Comparison of ENCODE assay signal across 23 cellular contexts in genomic region chr13:112876305-112877000, GRCh38.
DNase-seq lines count a peak whose midpoint lies in the region; ATAC-seq and TF ChIP-seq lines count a peak whose summit lies in the region.
"Had no signal": no experiment of that assay in that cellular context is flagged by ENCODE, and none has a peak within 500 bp of the region (broad histone marks: within the 10 kb centered on the region; RNA-seq: fewer than 3 reads in every experiment).

No MANE protein-coding gene starts in this region.

- H3K36me3 ChIP-seq in left lung (peaks cover 0 to 86% of the 10 kb centered on the region in 2 donors), sigmoid colon (peaks cover 0 to 56% (median 14%) of the 10 kb centered on the region in 4 donors)

- no peaks in the 10 kb centered on the region for H3K27me3 Mint-ChIP-seq in chondrocyte (ENCODE audit: low read depth)
- H3K27me3 Mint-ChIP-seq: CD4-positive, CD25-positive, alpha-beta regulatory T cell had no signal

- 86% methylated on average over 15 of the region's 15 CpGs for WGBS in right cardiac atrium
- WGBS in sigmoid colon, 2 donors: 86 to 88% methylated on average over 15 of the region's 15 CpGs

- TF ChIP-seq POLR2A in sigmoid colon (IDR thresholded peaks at IDR 0.05): no peak

- H3K4me3 ChIP-seq in right cardiac atrium (ENCODE audit: low read length) (no peak overlapping the region), left lung (no peak overlapping the region), sigmoid colon (no peak overlapping the region)
- H3K4me3 ChIP-seq: BLaER1, PC-9 had no signal

- no peaks in the 10 kb centered on the region for H3K9me3 Mint-ChIP-seq in chondrocyte (ENCODE audit: low read depth)

- H3K4me1 ChIP-seq in right cardiac atrium (ENCODE audit: control insufficient read depth, insufficient read depth, low read length) (no peaks in the 10 kb centered on the region), left lung (peaks cover 0 to 11% of the 10 kb centered on the region in 2 donors), sigmoid colon (peaks cover 0 to 6% (median 6%) of the 10 kb centered on the region in 4 donors)

- intact Hi-C loops in cardiac septum (cut with DNase I) (loop anchor here (10.0 kb wide), 1 partner anchor 1402 kb away; no protein-coding TSS in a partner anchor), right cardiac atrium (cut with DNase I) (loop anchor here in 1 of 4 donors (10.0 kb wide), 1 partner anchor 232 kb away; no protein-coding TSS in a partner anchor), left lung (cut with DNase I) (loop anchor here in 1 of 2 donors (10.0 kb wide), 1 partner anchor 232 kb away; no protein-coding TSS in a partner anchor), sigmoid colon (cut with DNase I) (no loop called here)

- H3K27ac ChIP-seq in right cardiac atrium (ENCODE audit: low read length) (no peak overlapping the region), left lung (no peak overlapping the region), sigmoid colon (no peak overlapping the region)
- H3K27ac ChIP-seq: BLaER1, KMS-11, PC-9 had no signal

- H3K4me1 Mint-ChIP-seq in chondrocyte (ENCODE audit: low read depth): no peaks in the 10 kb centered on the region

- H3K9me3 ChIP-seq in right cardiac atrium (ENCODE audit: control insufficient read depth, low read length) (no peaks in the 10 kb centered on the region), left lung (no peaks in the 10 kb centered on the region), sigmoid colon (no peaks in the 10 kb centered on the region)
- H3K9me3 ChIP-seq: BLaER1 had no signal

- TF ChIP-seq CTCF in chondrocyte (IDR thresholded peaks at IDR 0.05) (no peak), left lung (IDR thresholded peaks at IDR 0.05) (no peak), sigmoid colon (IDR thresholded peaks at IDR 0.05) (no peak)

- no peak overlapping the region for H3K4me3 Mint-ChIP-seq in chondrocyte (ENCODE audit: unreplicated experiment)
- H3K4me3 Mint-ChIP-seq: CD4-positive, CD25-positive, alpha-beta regulatory T cell had no signal

- peaks cover 5% of the 10 kb centered on the region for H3K36me3 Mint-ChIP-seq in chondrocyte (ENCODE audit: low read depth)

- no peak for TF ChIP-seq EP300 in sigmoid colon (IDR thresholded peaks at IDR 0.05)

- DNase-seq in cardiac septum (ENCODE audit: low spot score) (peak; percentile 69), right cardiac atrium (no peak), chondrocyte (ENCODE audit: low spot score) (peak; percentile 58), left lung (peak; percentile 23 to 71), sigmoid colon (peak; percentile 48), NCI-H510A treated with DMSO at 0.1 percent for 48 hours (lab: John Stamatoyannopoulos, UW) (no peak)
- DNase-seq: CD4-positive, CD25-positive, alpha-beta regulatory T cell; DMS153; DND-41; HCEC 1CT; IMR-90; MM.1S; NCI-H1048; NCI-H1417; NCI-H1694; NCI-H2029 treated with DMSO at 0.1 percent for 48 hours; NCI-H446 treated with DMSO at 0.1 percent for 48 hours; NCI-H526 treated with DMSO at 0.1 percent for 48 hours; PC-9 had no signal

- no peak overlapping the region for H3K27ac Mint-ChIP-seq in chondrocyte (ENCODE audit: unreplicated experiment)

- H3K27me3 ChIP-seq in right cardiac atrium (ENCODE audit: control insufficient read depth, insufficient read depth) (no peaks in the 10 kb centered on the region), left lung (no peaks in the 10 kb centered on the region), sigmoid colon (no peaks in the 10 kb centered on the region)

- ATAC-seq in right cardiac atrium (no peak), left lung (no peak), HG03520 (IDR thresholded peaks at IDR 0.05; ENCODE audit: unreplicated experiment) (no peak)
- ATAC-seq: Right ventricle myocardium inferior had no signal

Comparison
In these comparisons a context has a peak if more than half of its experiments do, and no peak if none do; other contexts are left out.
1. DNase-seq: peak in cardiac septum (single experiment), chondrocyte (single experiment), left lung (2 of 2) and sigmoid colon (single experiment); none in right cardiac atrium (0 of 3) and NCI-H510A treated with DMSO at 0.1 percent for 48 hours (single experiment).